In genomic region chr2:179861777-179862117, GRCh38 we compare ENCODE assay signal across 9 cellular contexts. TPM values are rescaled to one million over a fixed set of nuclear protein-coding genes. Genes with fewer than 3 reads are reported as not detected.
DNase-seq lines count a peak whose midpoint lies in the region; ATAC-seq, FAIRE-seq and TF ChIP-seq lines count a peak whose summit lies in the region.
"Had no signal": no experiment of that assay in that cellular context is flagged by ENCODE, and none has a peak within 500 bp of the region (broad histone marks: within the 10 kb centered on the region; RNA-seq: fewer than 3 reads in every experiment).

No MANE protein-coding gene starts in this region.

- H3K9ac ChIP-seq in ES-I3 (ENCODE audit: low read depth, low read length) (peak overlapping the region; percentile 70), keratinocyte (ENCODE audit: control insufficient read depth, extremely low read depth, insufficient read depth, low read length) (no peak overlapping the region)

- H2AFZ ChIP-seq in keratinocyte (ENCODE audit: control insufficient read depth, low read length), result peak overlapping the region; percentile 24

- dilution Hi-C loops in keratinocyte (cut with MboI; ENCODE audit: extremely low pct_ligation_motif_present, low sequenced_read_pairs), result no loop called here

- no peak for TF ChIP-seq EP300 in tibial nerve (IDR thresholded peaks at IDR 0.05)

- H3K4me3 ChIP-seq in keratinocyte (ENCODE audit: control insufficient read depth in 2 of 3, extremely low read depth in 1 of 3, insufficient read depth in 2 of 3, low read depth in 1 of 3, low read length in 3 of 3), result peak overlapping the region; percentile 25 to 58 (median 50)
- H3K4me3 ChIP-seq in tibial nerve, result peak overlapping the region; percentile 33 to 60 (median 38)

- intact Hi-C loops in activated T-helper 2 cell treated with anti-CD3 and anti-CD28 coated beads, Interferon-gamma antibody, Interleukin-2, Interleukin-4, amounts not matched to agents 10 μg/mL and 5 μg/mL and 100 μg/mL, durations not matched to agents 14 hours and 24 hours and 36 hours (cut with micrococcal nuclease), result no loop called here

- peaks cover 11% of the 10 kb centered on the region for H3K4me1 Mint-ChIP-seq in activated T-helper 2 cell treated with anti-CD3 and anti-CD28 coated beads, Interferon-gamma antibody, Interleukin-2, Interleukin-4, amounts not matched to agents 10 μg/mL and 5 μg/mL and 100 μg/mL, durations not matched to agents 14 hours and 24 hours and 36 hours (ENCODE audit: low read depth)
- H3K4me1 Mint-ChIP-seq in immature natural killer cell, result no peaks in the 10 kb centered on the region

- H3K9me3 Mint-ChIP-seq in activated T-helper 2 cell treated with anti-CD3 and anti-CD28 coated beads, Interferon-gamma antibody, Interleukin-2, Interleukin-4, amounts not matched to agents 10 μg/mL and 5 μg/mL and 100 μg/mL, durations not matched to agents 14 hours and 24 hours and 36 hours, result no peaks in the 10 kb centered on the region
- H3K9me3 Mint-ChIP-seq in immature natural killer cell, result peaks cover 0 to 7% (median 0%) of the 10 kb centered on the region in 6 donors

- H3K36me3 Mint-ChIP-seq in activated T-helper 2 cell treated with anti-CD3 and anti-CD28 coated beads, Interferon-gamma antibody, Interleukin-2, Interleukin-4, amounts not matched to agents 10 μg/mL and 5 μg/mL and 100 μg/mL, durations not matched to agents 14 hours and 24 hours and 36 hours (ENCODE audit: low read depth), result no peaks in the 10 kb centered on the region
- no peaks in the 10 kb centered on the region for H3K36me3 Mint-ChIP-seq in immature natural killer cell

- H3K4me3 Mint-ChIP-seq in activated T-helper 2 cell treated with anti-CD3 and anti-CD28 coated beads, Interferon-gamma antibody, Interleukin-2, Interleukin-4, amounts not matched to agents 10 μg/mL and 5 μg/mL and 100 μg/mL, durations not matched to agents 14 hours and 24 hours and 36 hours (ENCODE audit: low read depth), result peak overlapping the region; percentile 26
- no peak overlapping the region for H3K4me3 Mint-ChIP-seq in immature natural killer cell

- no peak overlapping the region for H3K27ac Mint-ChIP-seq in activated T-helper 2 cell treated with anti-CD3 and anti-CD28 coated beads, Interferon-gamma antibody, Interleukin-2, Interleukin-4, amounts not matched to agents 10 μg/mL and 5 μg/mL and 100 μg/mL, durations not matched to agents 14 hours and 24 hours and 36 hours
- no peak overlapping the region for H3K27ac Mint-ChIP-seq in immature natural killer cell

- H3K27me3 Mint-ChIP-seq in activated T-helper 2 cell treated with anti-CD3 and anti-CD28 coated beads, Interferon-gamma antibody, Interleukin-2, Interleukin-4, amounts not matched to agents 10 μg/mL and 5 μg/mL and 100 μg/mL, durations not matched to agents 14 hours and 24 hours and 36 hours (ENCODE audit: low read depth), result peaks cover 71% of the 10 kb centered on the region
- peaks cover 5 to 29% (median 18%) of the 10 kb centered on the region in 3 donors for H3K27me3 Mint-ChIP-seq in immature natural killer cell (ENCODE audit: low read depth in 3 of 3)

- WGBS in tibial nerve, 2 donors, result 4 to 5% methylated on average over 16 of the region's 16 CpGs

- TF ChIP-seq CTCF in keratinocyte (optimal IDR thresholded peaks at IDR 0.05 in 1 of 3, IDR thresholded peaks at IDR 0.05 in 1 of 3, conservative IDR thresholded peaks at IDR 0.05 in 1 of 3; ENCODE audit: extremely low read depth in 1 of 3, insufficient read depth in 2 of 3, low read length in 3 of 3) (no peak), tibial nerve (IDR thresholded peaks at IDR 0.05) (no peak)

- H3K9me3 ChIP-seq in ES-I3 (ENCODE audit: control insufficient read depth, insufficient read depth, low read length), result no peaks in the 10 kb centered on the region
- no peaks in the 10 kb centered on the region for H3K9me3 ChIP-seq in keratinocyte (ENCODE audit: control insufficient read depth, low read depth, low read length)
- H3K9me3 ChIP-seq in tibial nerve, result no peaks in the 10 kb centered on the region

- no peaks in the 10 kb centered on the region for H3K36me3 ChIP-seq in ES-I3 (ENCODE audit: insufficient read depth, low read length)
- H3K36me3 ChIP-seq in keratinocyte (ENCODE audit: control insufficient read depth in 2 of 2, extremely low read depth in 1 of 2, insufficient read depth in 2 of 2, low read length in 2 of 2), result no peaks in the 10 kb centered on the region
- H3K36me3 ChIP-seq in tibial nerve, result no peaks in the 10 kb centered on the region

- TF ChIP-seq POLR2A in tibial nerve (IDR thresholded peaks at IDR 0.05), result no peak

- H4K20me1 ChIP-seq in keratinocyte (ENCODE audit: control insufficient read depth, extremely low read depth, insufficient read depth, low read length), result no peaks in the 10 kb centered on the region

- H3K27ac ChIP-seq in keratinocyte (ENCODE audit: control insufficient read depth, insufficient read depth, low read length), result no peak overlapping the region
- H3K27ac ChIP-seq in tibial nerve, result peak overlapping the region in 1 of 4 donors; percentile 18

- no peak for DNase-seq in activated T-helper 2 cell treated with anti-CD3 and anti-CD28 coated beads, Interferon-gamma antibody, Interleukin-2, Interleukin-4, amounts not matched to agents 10 μg/mL and 5 μg/mL and 100 μg/mL, durations not matched to agents 14 hours and 24 hours and 36 hours (ENCODE audit: low spot score)
- DNase-seq in keratinocyte (ENCODE audit: low read depth, low spot score) (no peak), tibial nerve (ENCODE audit: low spot score in 2 of 2) (no peak), hippocampal formation (lab: John Stamatoyannopoulos, UW) (no peak), DMS79 (lab: John Stamatoyannopoulos, UW) (no peak), immature natural killer cell (no peak)

- H3K4me2 ChIP-seq in keratinocyte (ENCODE audit: control insufficient read depth, extremely low read depth, insufficient read depth, low read depth, low read length), result peak overlapping the region; percentile 83

- H3K9me1 ChIP-seq in keratinocyte (ENCODE audit: control insufficient read depth, extremely low read depth, insufficient read depth, low read length), result no peaks in the 10 kb centered on the region

- ATAC-seq in HG02798 (IDR thresholded peaks at IDR 0.05; ENCODE audit: poor library complexity, unreplicated experiment), result peak; percentile 17

- H3K4me1 ChIP-seq in ES-I3 (ENCODE audit: insufficient read depth, low read length) (no peaks in the 10 kb centered on the region), keratinocyte (ENCODE audit: control insufficient read depth, extremely low read depth, insufficient read depth, low read length) (peaks cover 7% of the 10 kb centered on the region), tibial nerve (peaks cover 0 to 21% (median 0%) of the 10 kb centered on the region in 4 donors)

- FAIRE-seq in keratinocyte (lab: Jason Lieb, UNC), result no peak

- peaks cover 35% of the 10 kb centered on the region for H3K27me3 ChIP-seq in keratinocyte (ENCODE audit: control insufficient read depth, extremely low read depth, insufficient read depth, low read length)
- peaks cover 0 to 16% of the 10 kb centered on the region in 2 donors for H3K27me3 ChIP-seq in tibial nerve

- no peaks in the 10 kb centered on the region for H3K79me2 ChIP-seq in keratinocyte (ENCODE audit: control insufficient read depth, insufficient read depth, low read length)

RNA-seq across cellular contexts. Expression of gene ZNF385B, which starts 0.3 kb away (rescaled TPM):
- total RNA-seq in activated T-helper 2 cell treated with anti-CD3 and anti-CD28 coated beads, Interferon-gamma antibody, Interleukin-2, Interleukin-4, amounts not matched to agents 10 μg/mL and 5 μg/mL and 100 μg/mL, durations not matched to agents 14 hours and 24 hours and 36 hours, result not detected in 2 replicates
- polyA plus RNA-seq in keratinocyte, result 0.05 to 0.17 TPM (median 0.15 TPM) in 3 replicates
- 0.70 TPM for polyA plus RNA-seq in keratinocyte (2011; ENCODE audit: low read depth)
- polyA plus RNA-seq in keratinocyte (2011; cell fraction: cytosol; rRNA removed), result 0.19 and 0.43 TPM in 2 replicates
- polyA plus RNA-seq in keratinocyte (2011; cell fraction: nucleus; rRNA removed), result 0.17 and 0.52 TPM in 2 replicates
- polyA plus RNA-seq in keratinocyte (2012; ENCODE audit: low replicate concordance), result 0.06 and 0.39 TPM in 2 replicates
- polyA minus RNA-seq in keratinocyte, result 0.22 TPM in 1 of 3 replicates, not detected in the others
- polyA minus RNA-seq in keratinocyte (2011; cell fraction: cytosol; rRNA and poly(A)+ RNA removed), result not detected
- not detected in 2 replicates for polyA minus RNA-seq in keratinocyte (2011; cell fraction: nucleus; rRNA and poly(A)+ RNA removed)
- 1 to 10 TPM; 1.2 to 3.9 (median 2.6) TPM for total RNA-seq in tibial nerve
- not detected for polyA plus RNA-seq in immature natural killer cell
- total RNA-seq: lung microvascular endothelial cell had no signal
